Comparison of ENCODE assay signal across 20 cellular contexts in the genomic region with DNA sequence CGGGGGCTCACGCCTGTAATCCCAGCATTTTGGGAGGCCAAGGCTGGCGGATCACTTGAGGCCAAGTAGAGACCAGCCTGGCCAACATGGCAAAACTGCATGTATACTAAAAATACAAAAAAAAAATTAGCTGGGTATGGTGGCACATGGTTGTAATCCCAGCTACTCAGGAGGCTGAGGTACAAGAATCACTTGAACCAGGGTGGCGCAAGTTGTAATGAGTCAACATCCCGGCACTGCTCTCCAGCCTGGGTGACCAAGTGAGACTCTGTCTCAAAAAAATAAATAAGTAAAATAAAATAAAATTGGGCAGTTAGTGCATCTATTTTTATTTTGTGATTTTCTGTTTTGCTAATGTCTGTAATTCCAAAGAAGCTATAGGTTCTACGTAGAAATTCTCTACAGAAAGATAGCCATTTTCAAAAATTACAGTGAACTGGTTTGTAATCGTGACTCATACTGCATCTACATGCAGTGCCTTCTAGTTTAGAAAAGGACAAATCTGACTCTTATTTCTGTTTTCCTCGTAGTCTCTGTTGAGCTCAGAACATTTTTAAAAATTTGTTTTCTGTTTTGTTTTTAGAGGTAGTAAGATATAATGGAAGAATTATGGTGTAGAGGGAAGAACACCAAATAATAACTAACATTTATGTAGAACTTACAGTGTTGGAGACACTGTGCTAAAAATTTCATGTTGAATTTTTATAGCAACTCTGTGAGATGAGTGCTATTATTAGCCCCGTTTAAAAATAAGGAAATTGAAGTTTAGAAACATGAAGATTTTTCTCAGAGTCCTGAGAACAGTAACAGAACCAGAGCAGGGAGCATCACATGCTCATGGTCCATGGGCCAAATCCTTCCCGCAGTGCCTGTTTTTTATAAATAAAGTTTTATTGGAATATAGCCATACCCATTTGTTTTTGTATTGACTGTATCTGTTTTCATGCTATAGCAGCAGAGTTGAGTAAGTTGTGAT.
A peak's percentile ranks its signal among the peaks of the same experiment; 100 is the strongest.
DNase-seq lines count a peak whose midpoint lies in the region; ATAC-seq and TF ChIP-seq lines count a peak whose summit lies in the region.
"Had no signal": no experiment of that assay in that cellular context is flagged by ENCODE, and none has a peak within 500 bp of the region (broad histone marks: within the 10 kb centered on the region; RNA-seq: fewer than 3 reads in every experiment).

No MANE protein-coding gene starts in this region.

- H3K79me2 ChIP-seq in PC-3 (ENCODE audit: low read length), result no peaks in the 10 kb centered on the region
- no peaks in the 10 kb centered on the region for H3K79me2 ChIP-seq in osteoblast (ENCODE audit: insufficient read depth, low read length)

- H3K9me3 ChIP-seq in PC-3 (ENCODE audit: low read length) (no peaks in the 10 kb centered on the region), osteoblast (ENCODE audit: low read depth, low read length) (no peaks in the 10 kb centered on the region)
- H3K9me3 ChIP-seq: stomach had no signal

- no peaks in the 10 kb centered on the region for H3K27me3 Mint-ChIP-seq in stimulated activated naive CD8-positive, alpha-beta T cell treated with anti-CD3 and anti-CD28 coated beads, Interleukin-15, amount 100 ng/mL, for 72 hours
- H3K27me3 Mint-ChIP-seq: activated CD4-positive, alpha-beta T cell treated with anti-CD3 and anti-CD28 coated beads, Interleukin-2, amount 10 ng/mL, durations not matched to agents 24 days and 14 days; activated naive CD4-positive, alpha-beta T cell treated with anti-CD3 and anti-CD28 coated beads, Interleukin-2, amount 50 U/mL, for 24 hours had no signal

- H3K4me1 ChIP-seq in PC-3 (ENCODE audit: insufficient read depth, low read length) (no peaks in the 10 kb centered on the region), osteoblast (ENCODE audit: insufficient read depth, low read length) (no peaks in the 10 kb centered on the region)
- H3K4me1 ChIP-seq: stomach had no signal

- H3K27me3 ChIP-seq in PC-3 (ENCODE audit: low read length) (no peaks in the 10 kb centered on the region), osteoblast (ENCODE audit: insufficient read depth, low read length) (no peaks in the 10 kb centered on the region)
- H3K27me3 ChIP-seq: stomach had no signal

- no peak overlapping the region for H3K27ac Mint-ChIP-seq in activated naive CD4-positive, alpha-beta T cell treated with anti-CD3 and anti-CD28 coated beads, Interleukin-2, amount 50 U/mL, for 72 hours
- no peak overlapping the region for H3K27ac Mint-ChIP-seq in stimulated activated naive CD8-positive, alpha-beta T cell treated with anti-CD3 and anti-CD28 coated beads, Interleukin-15, amount 100 ng/mL, for 72 hours
- H3K27ac Mint-ChIP-seq: activated CD4-positive, alpha-beta T cell treated with anti-CD3 and anti-CD28 coated beads, Interleukin-2, amount 10 ng/mL, durations not matched to agents 24 days and 14 days; activated naive CD4-positive, alpha-beta T cell treated with anti-CD3 and anti-CD28 coated beads, Interleukin-2, amount 50 U/mL, for 24 hours; mesothelial cell of epicardium had no signal

- H2AFZ ChIP-seq in PC-3 (ENCODE audit: low read length), result no peak overlapping the region
- H2AFZ ChIP-seq in osteoblast (ENCODE audit: low read length), result peak overlapping the region; percentile 40

- TF ChIP-seq CTCF in PC-3 (conservative IDR thresholded peaks at IDR 0.05; ENCODE audit: low read depth, low read length) (no peak), epithelial cell of esophagus (IDR thresholded peaks at IDR 0.05; ENCODE audit: insufficient read depth, low read depth, low read length, missing control alignments) (no peak), osteoblast (IDR thresholded peaks at IDR 0.05; ENCODE audit: extremely low read depth, low read depth, low read length) (no peak)

- no peaks in the 10 kb centered on the region for H3K9me3 Mint-ChIP-seq in activated naive CD4-positive, alpha-beta T cell treated with anti-CD3 and anti-CD28 coated beads, Interleukin-2, amount 50 U/mL, for 72 hours
- no peaks in the 10 kb centered on the region for H3K9me3 Mint-ChIP-seq in stimulated activated naive CD8-positive, alpha-beta T cell treated with anti-CD3 and anti-CD28 coated beads, Interleukin-15, amount 100 ng/mL, for 72 hours
- H3K9me3 Mint-ChIP-seq: activated CD4-positive, alpha-beta T cell treated with anti-CD3 and anti-CD28 coated beads, Interleukin-2, amount 10 ng/mL, durations not matched to agents 24 days and 14 days; activated naive CD4-positive, alpha-beta T cell treated with anti-CD3 and anti-CD28 coated beads, Interleukin-2, amount 50 U/mL, for 24 hours; neural crest cell had no signal

- DNase-seq in EL (peak; percentile 9), PC-3 (peak; percentile 11), epithelial cell of esophagus (ENCODE audit: low read depth) (peak; percentile 76), osteoblast (ENCODE audit: insufficient read length, low spot score, missing footprints) (peak; percentile 71), ecto neural progenitor cell (ENCODE audit: low spot score) (no peak)
- DNase-seq in activated naive CD4-positive, alpha-beta T cell treated with anti-CD3 and anti-CD28 coated beads, Interleukin-2, amount 50 U/mL, for 72 hours (ENCODE audit: low spot score in 2 of 2), result no peak
- DNase-seq in stimulated activated naive CD8-positive, alpha-beta T cell treated with anti-CD3 and anti-CD28 coated beads, Interleukin-15, amount 100 ng/mL, for 72 hours, result no peak
- DNase-seq: activated CD4-positive, alpha-beta T cell treated with anti-CD3 and anti-CD28 coated beads, Interleukin-2, amount 10 ng/mL, durations not matched to agents 24 days and 14 days; central memory CD4-positive, alpha-beta T cell; GDM1; MM.1S; NCI-H2029; NCI-H524; OCI-M1; stomach had no signal

- H3K4me1 Mint-ChIP-seq in stimulated activated naive CD8-positive, alpha-beta T cell treated with anti-CD3 and anti-CD28 coated beads, Interleukin-15, amount 100 ng/mL, for 72 hours, result no peaks in the 10 kb centered on the region
- H3K4me1 Mint-ChIP-seq: activated CD4-positive, alpha-beta T cell treated with anti-CD3 and anti-CD28 coated beads, Interleukin-2, amount 10 ng/mL, durations not matched to agents 24 days and 14 days; activated naive CD4-positive, alpha-beta T cell treated with anti-CD3 and anti-CD28 coated beads, Interleukin-2, amount 50 U/mL, for 24 hours; mesothelial cell of epicardium had no signal

- CTCF ChIA-PET in PC-3 (lab: Charles Lee), result interaction anchor here (0.6 kb wide), 2 partner anchors 66 to 880 kb away, joined by 3 read pairs; no protein-coding TSS in a partner anchor

- intact Hi-C loops in PC-3 (cut with micrococcal nuclease), result no loop called here

- H3K36me3 Mint-ChIP-seq in activated naive CD4-positive, alpha-beta T cell treated with anti-CD3 and anti-CD28 coated beads, Interleukin-2, amount 50 U/mL, for 72 hours, result peaks cover 11 to 14% of the 10 kb centered on the region in 2 donors

- no peaks in the 10 kb centered on the region for H3F3A ChIP-seq in PC-3 (ENCODE audit: low read length, unreplicated experiment)

- H3K27ac ChIP-seq in PC-3 (ENCODE audit: low read length), result no peak overlapping the region
- no peak overlapping the region for H3K27ac ChIP-seq in osteoblast (ENCODE audit: low read depth, low read length)
- H3K27ac ChIP-seq: stomach had no signal

- H4K20me1 ChIP-seq in PC-3 (ENCODE audit: low read length), result no peaks in the 10 kb centered on the region
- H4K20me1 ChIP-seq in osteoblast (ENCODE audit: insufficient read depth, low read length), result no peaks in the 10 kb centered on the region

- no peak overlapping the region for H3K4me3 Mint-ChIP-seq in stimulated activated naive CD8-positive, alpha-beta T cell treated with anti-CD3 and anti-CD28 coated beads, Interleukin-15, amount 100 ng/mL, for 72 hours
- H3K4me3 Mint-ChIP-seq: activated CD4-positive, alpha-beta T cell treated with anti-CD3 and anti-CD28 coated beads, Interleukin-2, amount 10 ng/mL, durations not matched to agents 24 days and 14 days; activated naive CD4-positive, alpha-beta T cell treated with anti-CD3 and anti-CD28 coated beads, Interleukin-2, amount 50 U/mL, for 24 hours; mesothelial cell of epicardium; neural crest cell had no signal

- H3K9ac ChIP-seq in PC-3 (ENCODE audit: low read length), result no peak overlapping the region

- H3K4me2 ChIP-seq in PC-3 (ENCODE audit: low read length) (no peak overlapping the region), osteoblast (ENCODE audit: insufficient read depth, low read length) (peak overlapping the region; percentile 38)

- POLR2A ChIA-PET in PC-3 (lab: Charles Lee; ENCODE audit: unreplicated experiment), result no interaction called here

- BruUV-seq in PC-3 (replicated peaks; lab: Mats Ljungman, UMichigan), result no TSS peak

- H3K36me3 ChIP-seq in PC-3 (ENCODE audit: low read depth, low read length) (no peaks in the 10 kb centered on the region), osteoblast (ENCODE audit: insufficient read depth, low read length) (no peaks in the 10 kb centered on the region)

- ATAC-seq in PC-3 (peak; percentile 27; the same call in 1 of the 2 replicates), GM21723 (IDR thresholded peaks at IDR 0.05; ENCODE audit: unreplicated experiment) (no peak)
- no peak for ATAC-seq in activated naive CD4-positive, alpha-beta T cell treated with anti-CD3 and anti-CD28 coated beads, Interleukin-2, amount 50 U/mL, for 72 hours
- ATAC-seq in stimulated activated naive CD8-positive, alpha-beta T cell treated with anti-CD3 and anti-CD28 coated beads, Interleukin-15, amount 100 ng/mL, for 72 hours, result no peak
- ATAC-seq: HCT116 had no signal

- no peaks in the 10 kb centered on the region for H3K9me2 ChIP-seq in PC-3 (replicated peaks; ENCODE audit: low read length)

- H3K4me3 ChIP-seq in PC-3 (ENCODE audit: low read length) (no peak overlapping the region), epithelial cell of esophagus (ENCODE audit: low read length) (no peak overlapping the region), osteoblast (ENCODE audit: insufficient read depth, low read length) (no peak overlapping the region)
- H3K4me3 ChIP-seq: stomach had no signal

Comparison
In these comparisons a context has a peak if more than half of its experiments do, and no peak if none do; other contexts are left out.
1. DNase-seq: peak in EL (single experiment), PC-3 (single experiment), epithelial cell of esophagus (single experiment) and osteoblast (single experiment); none in activated naive CD4-positive, alpha-beta T cell treated with anti-CD3 and anti-CD28 coated beads, Interleukin-2, amount 50 U/mL, for 72 hours (0 of 2), ecto neural progenitor cell (single experiment) and stimulated activated naive CD8-positive, alpha-beta T cell treated with anti-CD3 and anti-CD28 coated beads, Interleukin-15, amount 100 ng/mL, for 72 hours (0 of 2).